ENCODE assay signal across 7 cellular contexts in genomic region chr18:10409041-10409440, GRCh38. TPM values are rescaled to one million over a fixed set of nuclear protein-coding genes. Genes with fewer than 3 reads are reported as not detected.
"Had no signal": no experiment of that assay in that cellular context is flagged by ENCODE, and none has a peak within 500 bp of the region (broad histone marks: within the 10 kb centered on the region; RNA-seq: fewer than 3 reads in every experiment).

No MANE protein-coding gene starts in this region.

- H3K4me2 ChIP-seq: GM23338 had no signal

- H3K27ac ChIP-seq: HL-60 had no signal

- DNase-seq: H9, HCEC 1CT had no signal

- ATAC-seq: GM23338, HepG2 had no signal

- H3K4me3 ChIP-seq: GM23338 had no signal

- H2AFZ ChIP-seq: GM23338 had no signal

RNA-seq across cellular contexts. Expression of gene APCDD1, which starts 45.4 kb away (rescaled TPM):
- total RNA-seq: HT1080 had no signal
- polyA plus RNA-seq: IgD-negative memory B cell had no signal
